Comparison of ENCODE assay signal across 8 cellular contexts in the genomic region with DNA sequence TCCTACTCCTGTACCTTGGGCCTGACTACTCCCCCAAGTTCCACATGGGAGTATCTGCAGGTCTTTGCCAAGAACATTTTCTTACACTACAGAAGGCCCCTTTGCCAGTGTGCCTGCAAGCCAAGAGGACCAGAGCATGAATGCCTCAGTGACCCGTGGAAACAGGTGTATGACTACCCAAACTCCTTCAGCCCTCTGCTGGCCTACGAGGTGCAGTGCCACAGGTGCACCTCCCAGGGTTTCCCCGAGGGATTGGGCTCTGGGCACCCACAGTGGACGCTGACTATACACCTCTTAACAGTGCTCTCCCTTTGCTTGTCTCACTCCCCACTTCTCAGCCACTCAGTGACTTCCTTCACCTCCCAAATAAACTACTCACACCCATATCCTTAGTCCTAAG.
DNase-seq lines count a peak whose midpoint lies in the region; ATAC-seq, FAIRE-seq and TF ChIP-seq lines count a peak whose summit lies in the region.

No MANE protein-coding gene starts in this region.

- H3K56ac ChIP-seq in IMR-90 (ENCODE audit: extremely low read depth, insufficient read depth, low read length): peak overlapping the region; percentile 24; the same call in 1 of the 2 replicates
- no peak overlapping the region for H3K56ac ChIP-seq in H1 (replicated peaks; ENCODE audit: insufficient read length, low read depth, low read length)

- no peak overlapping the region for H2BK12ac ChIP-seq in H1 (ENCODE audit: low read depth, low read length)

- H2AK5ac ChIP-seq in IMR-90 (ENCODE audit: low read depth, low read length) (peak overlapping the region; percentile 93), H1 (ENCODE audit: low read depth, low read length) (no peak overlapping the region)

- TF ChIP-seq RAD21 in IMR-90 (IDR thresholded peaks at IDR 0.05; ENCODE audit: low read length) (peak; percentile 24; the same call in 1 of the 2 replicates), H1 (IDR thresholded peaks at IDR 0.05 in 1 of 2, conservative IDR thresholded peaks at IDR 0.05 in 1 of 2; ENCODE audit: low read depth in 2 of 2, low read length in 2 of 2) (peak; percentile 67 to 73)

- peak overlapping the region; percentile 89 for H4K5ac ChIP-seq in IMR-90 (ENCODE audit: low read depth, low read length)
- H4K5ac ChIP-seq in H1 (ENCODE audit: insufficient read length, low read depth, low read length): no peak overlapping the region

- H4K91ac ChIP-seq in IMR-90 (ENCODE audit: insufficient read depth, low read depth, low read length) (peak overlapping the region; percentile 72; the same call in 1 of the 2 replicates), H1 (replicated peaks; ENCODE audit: insufficient read length, low read length) (no peak overlapping the region)

- H3K4me3 ChIP-seq in IMR-90 (ENCODE audit: insufficient read depth, low read depth, low read length) (no peak overlapping the region), H1 (ENCODE audit: extremely low read depth in 1 of 4, insufficient read depth in 2 of 4, low read depth in 3 of 4, low read length in 4 of 4) (no peak overlapping the region), pancreas (no peak overlapping the region)

- WGBS in IMR-90 (ENCODE audit: extremely low coverage in 2 of 2, insufficient read length in 1 of 2), 2 experiments: 80% methylated on average over 1 of the region's 4 CpGs; no CpG with 5 or more reads in 1 of the 2 experiments
- WGBS in H1 (ENCODE audit: extremely low coverage in 1 of 2, insufficient coverage in 1 of 2, insufficient read length in 1 of 2, insufficient replicate concordance in 2 of 2, low coverage in 1 of 2, low lambda C conversion rate in 2 of 2, missing lambda C conversion rate in 1 of 2), 2 experiments: 71% methylated on average over 4 of the region's 4 CpGs; no CpG with 5 or more reads in 1 of the 2 experiments
- 19 to 26% methylated on average over 4 of the region's 4 CpGs for WGBS in pancreas, 2 donors

- H2BK5ac ChIP-seq in IMR-90 (ENCODE audit: low read depth, low read length, poor library complexity, severe bottlenecking): peak overlapping the region; percentile 91
- H2BK5ac ChIP-seq in H1 (ENCODE audit: low read depth, low read length): 0 out of 2 replicates have a peak overlapping the region, but pooled peaks have one; percentile 6

- H3K79me1 ChIP-seq in IMR-90 (ENCODE audit: low read depth in 1 of 2, low read length in 2 of 2) (peaks cover 13 to 57% of the 10 kb centered on the region in 2 experiments), H1 (ENCODE audit: low read depth, low read length) (no peaks in the 10 kb centered on the region)

- H3K18ac ChIP-seq in IMR-90 (ENCODE audit: low read depth, low read length) (peak overlapping the region; percentile 87), H1 (ENCODE audit: extremely low read depth, low read length) (no peak overlapping the region)

- H2AFZ ChIP-seq in IMR-90 (replicated peaks; ENCODE audit: low read length, poor library complexity) (no peak overlapping the region), H1 (ENCODE audit: low read length) (no peak overlapping the region)

- dilution Hi-C loops in IMR-90 (cut with HindIII; ENCODE audit: low sequenced_read_pairs, unreplicated experiment): no loop called here

- no peaks in the 10 kb centered on the region for H3K79me2 ChIP-seq in H1 (ENCODE audit: control insufficient read depth in 1 of 2, insufficient read depth in 2 of 2, low read length in 2 of 2)

- no peak overlapping the region for H2BK15ac ChIP-seq in IMR-90 (ENCODE audit: low read depth, low read length)
- H2BK15ac ChIP-seq in H1 (ENCODE audit: low read length): no peak overlapping the region

- FAIRE-seq in D721Med (lab: Jason Lieb, UNC): no peak
- peak; percentile 50 for FAIRE-seq in H1 (lab: Jason Lieb, UNC)
- no peak for FAIRE-seq in pancreas (lab: Jason Lieb, UNC)

- H3K9ac ChIP-seq in IMR-90 (ENCODE audit: low read depth, low read length) (no peak overlapping the region), H1 (replicated peaks in 1 of 4; ENCODE audit: extremely low read depth in 1 of 4, low read depth in 3 of 4, low read length in 3 of 4) (no peak overlapping the region)

- H3K4me1 ChIP-seq in IMR-90 (ENCODE audit: control insufficient read depth, insufficient read depth, low read length) (peaks cover 27% of the 10 kb centered on the region), H1 (replicated peaks in 1 of 4; ENCODE audit: control insufficient read depth in 3 of 4, insufficient read depth in 4 of 4, low read length in 3 of 4) (no peaks in the 10 kb centered on the region; a peak in 1 of 7 replicates), pancreas (no peaks in the 10 kb centered on the region)

- H2BK120ac ChIP-seq in IMR-90 (ENCODE audit: low read depth, low read length) (peak overlapping the region; percentile 56), H1 (replicated peaks; ENCODE audit: low read depth, low read length) (no peak overlapping the region)

- peak; percentile 16 for TF ChIP-seq POLR2A in IMR-90 (IDR thresholded peaks at IDR 0.05; ENCODE audit: low read depth, low read length)
- no peak for TF ChIP-seq POLR2A in H1 (IDR thresholded peaks at IDR 0.05; ENCODE audit: control extremely low read depth in 1 of 2, low read depth in 2 of 2, low read length in 2 of 2)

- H3K14ac ChIP-seq in IMR-90 (replicated peaks; ENCODE audit: low read depth, low read length) (peak overlapping the region; percentile 3; the same call in 1 of the 2 replicates), H1 (ENCODE audit: insufficient read length) (no peak overlapping the region)

- no peak overlapping the region for H2AK9ac ChIP-seq in IMR-90 (replicated peaks; ENCODE audit: low read depth, low read length, poor library complexity)

- H3K27me3 ChIP-seq in IMR-90 (ENCODE audit: control insufficient read depth, insufficient read depth, low read length) (no peaks in the 10 kb centered on the region), H1 (replicated peaks in 1 of 4; ENCODE audit: control insufficient read depth in 3 of 4, extremely low read depth in 1 of 4, insufficient read depth in 3 of 4, low read length in 3 of 4) (no peaks in the 10 kb centered on the region; a peak in 1 of 7 replicates), pancreas (no peaks in the 10 kb centered on the region)

- POLR2A ChIA-PET in IMR-90 (lab: Charles Lee; ENCODE audit: unreplicated experiment): no interaction called here
- POLR2A ChIA-PET in H1 (lab: Charles Lee; ENCODE audit: partially characterized antibody): no interaction called here

- DNase-seq in D721Med (ENCODE audit: insufficient read length, low spot score): no peak
- no peak for DNase-seq in IMR-90
- DNase-seq in H1 (ENCODE audit: low read depth in 1 of 2, low spot score in 2 of 2): peak in 1 of 2 experiments; percentile 63
- DNase-seq in pancreas: peak in 3 of 6 donors; percentile 42 to 67 (median 49)
- DNase-seq in MV-4-11 (lab: John Stamatoyannopoulos, UW): no peak
- DNase-seq in COR-L47 (lab: John Stamatoyannopoulos, UW): no peak
- no peak for DNase-seq in UCSD-AML1 (lab: John Stamatoyannopoulos, UW; ENCODE audit: unreplicated experiment)
- no peak for DNase-seq in T1000 (lab: John Stamatoyannopoulos, UW)

- H4K8ac ChIP-seq in IMR-90 (ENCODE audit: low read depth in 2 of 2, low read length in 2 of 2) (peak overlapping the region; percentile 84 to 85), H1 (ENCODE audit: extremely low read depth, insufficient read depth, low read length) (no peak overlapping the region)

- ATAC-seq in IMR-90 (ENCODE audit: low read depth): no peak
- ATAC-seq in pancreas: peak; percentile 58 to 85 (median 82)

- H2BK20ac ChIP-seq in IMR-90 (ENCODE audit: low read depth, low read length) (peak overlapping the region; percentile 24; the same call in 1 of the 2 replicates), H1 (ENCODE audit: low read length) (no peak overlapping the region)

- no peaks in the 10 kb centered on the region for H3K9me3 ChIP-seq in IMR-90 (ENCODE audit: control insufficient read depth, insufficient read depth, low read length)
- no peaks in the 10 kb centered on the region for H3K9me3 ChIP-seq in H1 (ENCODE audit: insufficient read depth in 2 of 2, low read depth in 1 of 2, low read length in 1 of 2)
- H3K9me3 ChIP-seq in pancreas: no peaks in the 10 kb centered on the region

- no peak for TF ChIP-seq EP300 in H1 (IDR thresholded peaks at IDR 0.05; ENCODE audit: borderline replicate concordance in 1 of 2, low read depth in 2 of 2, low read length in 2 of 2)

- TF ChIP-seq CTCF in D721Med (IDR thresholded peaks at IDR 0.05; ENCODE audit: insufficient read depth, missing control alignments) (peak; percentile 17), IMR-90 (conservative IDR thresholded peaks at IDR 0.05; ENCODE audit: low read depth, low read length) (peak; percentile 27; the same call in 1 of the 2 replicates), H1 (IDR thresholded peaks at IDR 0.05; ENCODE audit: control extremely low read depth in 1 of 3, insufficient read depth in 1 of 3, low read depth in 1 of 3, low read length in 3 of 3) (peak; percentile 72 to 83 (median 82)), pancreas (IDR thresholded peaks at IDR 0.05) (peak; percentile 26 to 50 (median 40))

- BruUV-seq in IMR-90 (replicated peaks; lab: Mats Ljungman, UMichigan): no TSS peak

- in situ Hi-C loops in IMR-90 (cut with MboI; ENCODE audit: low sequenced_read_pairs): loop anchor here (10.0 kb wide), 1 partner anchor 158 kb away; no protein-coding TSS in a partner anchor

- H3K23ac ChIP-seq in IMR-90 (ENCODE audit: low read depth, low read length): no peak overlapping the region
- H3K23ac ChIP-seq in H1 (ENCODE audit: insufficient read length): no peak overlapping the region

- peak overlapping the region; percentile 71 for H3K4ac ChIP-seq in IMR-90 (ENCODE audit: low read depth, low read length)
- no peak overlapping the region for H3K4ac ChIP-seq in H1 (replicated peaks; ENCODE audit: insufficient read length, low read depth, low read length)

- peaks cover 49% of the 10 kb centered on the region for H3K36me3 ChIP-seq in IMR-90 (ENCODE audit: control insufficient read depth, insufficient read depth, low read length)
- no peaks in the 10 kb centered on the region for H3K36me3 ChIP-seq in H1 (ENCODE audit: control insufficient read depth in 2 of 4, insufficient read depth in 4 of 4, low read length in 3 of 4)
- no peaks in the 10 kb centered on the region for H3K36me3 ChIP-seq in pancreas

- peaks cover 10% of the 10 kb centered on the region for H4K20me1 ChIP-seq in IMR-90 (ENCODE audit: insufficient read depth, low read length)
- no peaks in the 10 kb centered on the region for H4K20me1 ChIP-seq in H1 (replicated peaks in 1 of 2; ENCODE audit: control insufficient read depth in 1 of 2, insufficient read depth in 2 of 2, low read length in 2 of 2)

- H3K27ac ChIP-seq in IMR-90 (ENCODE audit: insufficient read depth, low read length) (peak overlapping the region; percentile 96), H1 (ENCODE audit: low read depth, low read length) (no peak overlapping the region), pancreas (no peak overlapping the region)

- H3K4me2 ChIP-seq in IMR-90 (ENCODE audit: low read depth, low read length): no peak overlapping the region
- H3K4me2 ChIP-seq in H1 (ENCODE audit: insufficient read depth in 1 of 2, low read depth in 2 of 2, low read length in 2 of 2): no peak overlapping the region

- CTCF ChIA-PET in IMR-90 (lab: Yijun Ruan, JAX): no interaction called here
- CTCF ChIA-PET in H1 (lab: Charles Lee; ENCODE audit: partially characterized antibody): interaction anchor here (0.9 to 4.2 kb wide), 9 partner anchors 10 to 168 kb away, joined by 3 to 32 read pairs (median 4); no protein-coding TSS in a partner anchor

- H3K23me2 ChIP-seq in H1 (ENCODE audit: low read depth, low read length): no peaks in the 10 kb centered on the region

- intact Hi-C loops in IMR-90 (cut with micrococcal nuclease): no loop called here
- intact Hi-C loops in pancreas (cut with DNase I): loop anchor here in 1 of 3 donors (5.0 kb wide), 1 partner anchor 155 kb away; no protein-coding TSS in a partner anchor

- peaks cover 29% of the 10 kb centered on the region for H3K9me1 ChIP-seq in IMR-90 (ENCODE audit: insufficient read depth, low read length)

Comparison
In these comparisons a context has a peak if more than half of its experiments do, and no peak if none do; other contexts are left out.
1. CTCF ChIP-seq: peak in every context shown above with its lines; median percentile 82 in H1; 40 in pancreas; 27 in IMR-90; 17 in D721Med.